Comparison of ENCODE assay signal across 9 cellular contexts in genomic region chr1:204746838-204747442, GRCh38.
DNase-seq lines count a peak whose midpoint lies in the region; ATAC-seq and TF ChIP-seq lines count a peak whose summit lies in the region.
"Had no signal": no experiment of that assay in that cellular context is flagged by ENCODE, and none has a peak within 500 bp of the region (broad histone marks: within the 10 kb centered on the region; RNA-seq: fewer than 3 reads in every experiment).

No MANE protein-coding gene starts in this region.

- H3K4me3 ChIP-seq in colonic mucosa (no peak overlapping the region), lower lobe of right lung (no peak overlapping the region)
- H3K4me3 ChIP-seq: BLaER1 treated with 17β-estradiol and CSF1 and Interleukin-3, amounts not matched to agents 10 nM and 100 nM had no signal

- H3K9ac ChIP-seq in colonic mucosa (ENCODE audit: low read depth in 2 of 2, low read length in 2 of 2): no peak overlapping the region
- H3K9ac ChIP-seq: BLaER1 treated with 17β-estradiol and CSF1 and Interleukin-3, amounts not matched to agents 10 nM and 100 nM had no signal

- intact Hi-C loops in colonic mucosa (cut with DNase I) (no loop called here), lower lobe of right lung (cut with DNase I) (no loop called here)

- ATAC-seq in lower lobe of right lung (peak; percentile 71 to 85), HG03175 (IDR thresholded peaks at IDR 0.05; ENCODE audit: unreplicated experiment) (no peak)

- TF ChIP-seq CTCF in colonic mucosa (IDR thresholded peaks at IDR 0.05) (peak; percentile 93), lower lobe of right lung (IDR thresholded peaks at IDR 0.05) (peak; percentile 91)

- H3K4me1 ChIP-seq in colonic mucosa: no peaks in the 10 kb centered on the region
- H3K4me1 ChIP-seq in lower lobe of right lung: no peaks in the 10 kb centered on the region
- H3K4me1 ChIP-seq: BLaER1 treated with 17β-estradiol and CSF1 and Interleukin-3, amounts not matched to agents 10 nM and 100 nM had no signal

- H3K36me3 ChIP-seq in colonic mucosa (no peaks in the 10 kb centered on the region), lower lobe of right lung (no peaks in the 10 kb centered on the region)
- H3K36me3 ChIP-seq: BLaER1 treated with 17β-estradiol and CSF1 and Interleukin-3, amounts not matched to agents 10 nM and 100 nM had no signal

- no peaks in the 10 kb centered on the region for H3K27me3 ChIP-seq in colonic mucosa
- peaks cover 10% of the 10 kb centered on the region for H3K27me3 ChIP-seq in lower lobe of right lung (ENCODE audit: low read depth)
- H3K27me3 ChIP-seq: BLaER1 treated with 17β-estradiol and CSF1 and Interleukin-3, amounts not matched to agents 10 nM and 100 nM had no signal

- no peaks in the 10 kb centered on the region for H3K9me3 ChIP-seq in colonic mucosa
- H3K9me3 ChIP-seq in lower lobe of right lung: no peaks in the 10 kb centered on the region

- DNase-seq in NCI-H2171 treated with DMSO at 0.1 percent for 48 hours (lab: John Stamatoyannopoulos, UW): peak; percentile 72
- no peak for DNase-seq in NCI-H2171 (lab: John Stamatoyannopoulos, UW)
- DNase-seq in NCI-H1436 treated with DMSO at 0.1 percent for 48 hours (lab: John Stamatoyannopoulos, UW): peak; percentile 9
- peak; percentile 6 to 11 (median 9) for DNase-seq in activated CD4-positive, CD25-positive, alpha-beta regulatory T cell (lab: John Stamatoyannopoulos, UW)
- DNase-seq in colonic mucosa: peak; percentile 61
- DNase-seq in lower lobe of right lung: no peak
- DNase-seq in stimulated activated CD8-positive, alpha-beta memory T cell treated with anti-CD3 and anti-CD28 coated beads, Interleukin-7, amount 100 ng/mL, for 4 hours (ENCODE audit: low read depth in 2 of 2): peak; percentile 20 to 24

- H3K27ac ChIP-seq in colonic mucosa (no peak overlapping the region), lower lobe of right lung (no peak overlapping the region)
- H3K27ac ChIP-seq: BLaER1 treated with 17β-estradiol and CSF1 and Interleukin-3, amounts not matched to agents 10 nM and 100 nM had no signal

Comparison
In these comparisons a context has a peak if more than half of its experiments do, and no peak if none do; other contexts are left out.
1. DNase-seq: peak in NCI-H2171 treated with DMSO at 0.1 percent for 48 hours (single experiment), NCI-H1436 treated with DMSO at 0.1 percent for 48 hours (single experiment), activated CD4-positive, CD25-positive, alpha-beta regulatory T cell (4 of 4), colonic mucosa (single experiment) and stimulated activated CD8-positive, alpha-beta memory T cell treated with anti-CD3 and anti-CD28 coated beads, Interleukin-7, amount 100 ng/mL, for 4 hours (2 of 2); none in NCI-H2171 (single experiment) and lower lobe of right lung (single experiment).